In the genomic region with DNA sequence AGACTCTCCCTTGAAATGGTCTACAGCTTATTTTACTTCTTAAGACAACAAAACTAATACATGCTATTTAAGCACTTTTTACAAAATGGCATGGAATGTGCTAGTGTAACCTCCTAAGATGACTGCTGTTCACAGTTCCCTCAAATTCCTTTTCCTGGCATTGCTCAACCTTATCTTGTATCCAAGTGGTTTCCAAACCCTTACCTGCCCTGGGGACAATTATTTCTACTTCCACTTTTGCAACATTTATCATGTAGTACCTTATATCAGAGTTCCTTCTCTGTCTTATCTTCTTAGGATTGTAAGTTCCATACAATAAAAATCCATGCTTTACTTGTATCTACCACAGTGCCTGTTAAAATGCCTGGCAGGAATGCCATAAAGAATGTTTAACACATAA, we compare ENCODE assay signal across 27 cellular contexts.
DNase-seq lines count a peak whose midpoint lies in the region; ATAC-seq and TF ChIP-seq lines count a peak whose summit lies in the region.
"Had no signal": no experiment of that assay in that cellular context is flagged by ENCODE, and none has a peak within 500 bp of the region (broad histone marks: within the 10 kb centered on the region; RNA-seq: fewer than 3 reads in every experiment).

No MANE protein-coding gene starts in this region.

- H3K9me3 ChIP-seq in RWPE2 (ENCODE audit: severe bottlenecking) = no peaks in the 10 kb centered on the region
- H3K9me3 ChIP-seq: psoas muscle, tibial nerve had no signal

- H3K27me3 Mint-ChIP-seq in osteocyte (ENCODE audit: unreplicated experiment) = no peaks in the 10 kb centered on the region
- H3K27me3 Mint-ChIP-seq: B cell; CD8-positive, alpha-beta memory T cell had no signal

- peaks cover 13% of the 10 kb centered on the region for H3K4me1 ChIP-seq in RWPE2 (ENCODE audit: insufficient read depth, poor library complexity, severe bottlenecking)

- peaks cover 6% of the 10 kb centered on the region for H3K36me3 Mint-ChIP-seq in osteocyte (ENCODE audit: unreplicated experiment)

- no peaks in the 10 kb centered on the region for H3K27me3 ChIP-seq in RWPE2 (ENCODE audit: insufficient read depth, poor library complexity, severe bottlenecking)
- H3K27me3 ChIP-seq: tibial nerve had no signal

- H3K9me3 Mint-ChIP-seq in osteocyte (ENCODE audit: unreplicated experiment) = no peaks in the 10 kb centered on the region
- H3K9me3 Mint-ChIP-seq: CD8-positive, alpha-beta memory T cell; HFFc6 had no signal

- peak overlapping the region; percentile 13 for H3K27ac Mint-ChIP-seq in osteocyte (ENCODE audit: unreplicated experiment)
- H3K27ac Mint-ChIP-seq: B cell had no signal

- no peak for TF ChIP-seq CTCF in RWPE2 (IDR thresholded peaks at IDR 0.05; ENCODE audit: poor library complexity, severe bottlenecking)
- no peak for TF ChIP-seq CTCF in fibroblast of villous mesenchyme (IDR thresholded peaks at IDR 0.05; ENCODE audit: insufficient read depth, low read depth, low read length)
- no peak for TF ChIP-seq CTCF in osteocyte (IDR thresholded peaks at IDR 0.05)

- no peak overlapping the region for H3K4me3 Mint-ChIP-seq in osteocyte (ENCODE audit: unreplicated experiment)
- H3K4me3 Mint-ChIP-seq: B cell; brain; CD8-positive, alpha-beta memory T cell; HFFc6 had no signal

- peaks cover 14% of the 10 kb centered on the region for H3K4me1 Mint-ChIP-seq in osteocyte (ENCODE audit: unreplicated experiment)

- ATAC-seq in RWPE2 (ENCODE audit: low read depth) (peak; percentile 53), GM18858 (IDR thresholded peaks at IDR 0.05; ENCODE audit: unreplicated experiment) (no peak), GM21619 (IDR thresholded peaks at IDR 0.05; ENCODE audit: unreplicated experiment) (no peak), GM18907 (IDR thresholded peaks at IDR 0.05; ENCODE audit: unreplicated experiment) (no peak)
- ATAC-seq: psoas muscle had no signal

- H3K27ac ChIP-seq in RWPE2 (ENCODE audit: poor library complexity, severe bottlenecking) = no peak overlapping the region
- H3K27ac ChIP-seq: psoas muscle, SK-N-MC had no signal

- peak; percentile 15 for DNase-seq in EL
- no peak for DNase-seq in RWPE2 (ENCODE audit: low spot score)
- peak; percentile 33 for DNase-seq in fibroblast of villous mesenchyme (ENCODE audit: low read depth)
- no peak for DNase-seq in osteocyte (ENCODE audit: extremely low spot score, unreplicated experiment)
- DNase-seq in inferior parietal cortex (ENCODE audit: extremely low spot score) = no peak
- DNase-seq: ACHN; activated CD4-positive, alpha-beta T cell treated with anti-CD3 and anti-CD28 coated beads, Interleukin-2, amount 50 U/mL, for 1 hour; activated CD4-positive, CD25-positive, alpha-beta regulatory T cell; activated effector memory CD4-positive, alpha-beta T cell treated with anti-CD3 and anti-CD28 coated beads, Interleukin-2, amount 50 U/mL, for 16 hours; activated T-cell treated with anti-CD3 and anti-CD28 coated beads, Interleukin-2, amount 50 U/mL, for 1 hour; CD8-positive, alpha-beta memory T cell; HFFc6; hippocampal formation; IMR-90; mesendoderm; NCI-H1048; NCI-H774; nucleus accumbens; psoas muscle; stimulated activated CD4-positive, alpha-beta T cell treated with anti-CD3 and anti-CD28 coated beads, Interleukin-4, amount 100 ng/mL, for 24 hours had no signal

- no peaks in the 10 kb centered on the region; the same call in 1 of the 2 replicates for H3K36me3 ChIP-seq in RWPE2 (ENCODE audit: low read depth)
- H3K36me3 ChIP-seq: tibial nerve had no signal

- no peak overlapping the region for H3K4me3 ChIP-seq in RWPE2 (ENCODE audit: severe bottlenecking)
- no peak overlapping the region for H3K4me3 ChIP-seq in fibroblast of villous mesenchyme (ENCODE audit: low read depth, low read length)
- H3K4me3 ChIP-seq: psoas muscle, SK-N-MC, tibial nerve had no signal

Comparison
In these comparisons a context has a peak if more than half of its experiments do, and no peak if none do; other contexts are left out.
1. DNase-seq: peak in EL (single experiment) and fibroblast of villous mesenchyme (single experiment); none in RWPE2 (single experiment), osteocyte (single experiment) and inferior parietal cortex (single experiment).